Comparison of ENCODE assay signal across 1 cellular context in the genomic region with DNA sequence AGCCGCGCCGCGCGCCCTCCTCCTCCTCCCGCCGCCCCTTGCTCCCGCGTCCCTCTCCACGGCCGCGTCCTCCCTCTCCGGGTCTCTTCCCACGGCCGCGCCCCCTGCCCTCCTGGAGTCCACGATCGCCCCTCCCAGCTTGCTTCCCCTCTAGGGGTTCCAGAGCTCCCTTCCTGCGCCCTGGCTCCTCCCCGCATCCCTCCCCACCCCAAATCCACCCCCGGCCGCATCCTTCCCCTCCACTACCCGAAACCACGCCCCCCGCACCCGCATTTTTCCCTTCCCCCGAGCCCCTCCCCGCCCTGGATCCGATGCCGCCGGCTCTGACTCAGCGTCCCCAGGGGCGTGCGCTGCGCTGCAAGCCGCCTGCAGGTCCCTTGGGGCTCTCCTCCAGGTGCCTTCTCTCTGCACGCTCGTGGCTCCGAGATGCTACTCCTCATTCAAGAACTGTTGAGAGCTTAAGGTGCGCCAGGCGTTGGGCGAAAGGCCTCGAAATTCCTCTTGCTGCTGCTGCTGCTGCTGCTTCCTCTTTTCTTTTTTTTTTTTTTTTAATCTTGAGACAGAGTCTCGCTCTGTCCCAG.
A peak's percentile ranks its signal among the peaks of the same experiment; 100 is the strongest.
TF ChIP-seq lines count a peak whose summit lies in the region.

No MANE protein-coding gene starts in this region.

TF ChIP-seq in H1, 55 proteins besides CTCF, POLR2A, EP300 and RAD21 (continued from another document):
- TF ChIP-seq, protein P1, sequence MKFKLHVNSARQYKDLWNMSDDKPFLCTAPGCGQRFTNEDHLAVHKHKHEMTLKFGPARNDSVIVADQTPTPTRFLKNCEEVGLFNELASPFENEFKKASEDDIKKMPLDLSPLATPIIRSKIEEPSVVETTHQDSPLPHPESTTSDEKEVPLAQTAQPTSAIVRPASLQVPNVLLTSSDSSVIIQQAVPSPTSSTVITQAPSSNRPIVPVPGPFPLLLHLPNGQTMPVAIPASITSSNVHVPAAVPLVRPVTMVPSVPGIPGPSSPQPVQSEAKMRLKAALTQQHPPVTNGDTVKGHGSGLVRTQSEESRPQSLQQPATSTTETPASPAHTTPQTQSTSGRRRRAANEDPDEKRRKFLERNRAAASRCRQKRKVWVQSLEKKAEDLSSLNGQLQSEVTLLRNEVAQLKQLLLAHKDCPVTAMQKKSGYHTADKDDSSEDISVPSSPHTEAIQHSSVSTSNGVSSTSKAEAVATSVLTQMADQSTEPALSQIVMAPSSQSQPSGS (IDR thresholded peaks at IDR 0.05; ENCODE audit: low read length), result no peak
- 0 out of 4 replicates have a peak, but pooled peaks of 1 of the 2 experiments have one; percentile 20 for TF ChIP-seq HDAC2 (IDR thresholded peaks at IDR 0.05; ENCODE audit: borderline replicate concordance in 1 of 2, low read depth in 2 of 2, low read length in 2 of 2)
- TF ChIP-seq JUND (IDR thresholded peaks at IDR 0.05; ENCODE audit: low read length), result 0 out of 2 replicates have a peak, but pooled peaks have one; percentile 18
- TF ChIP-seq EGR1 (IDR thresholded peaks at IDR 0.05; ENCODE audit: borderline replicate concordance, low read depth, low read length), result no peak
- TF ChIP-seq JUN (IDR thresholded peaks at IDR 0.05; ENCODE audit: low read depth, low read length), result no peak
